ENCODE assay signal across 1 cellular context in the genomic region with DNA sequence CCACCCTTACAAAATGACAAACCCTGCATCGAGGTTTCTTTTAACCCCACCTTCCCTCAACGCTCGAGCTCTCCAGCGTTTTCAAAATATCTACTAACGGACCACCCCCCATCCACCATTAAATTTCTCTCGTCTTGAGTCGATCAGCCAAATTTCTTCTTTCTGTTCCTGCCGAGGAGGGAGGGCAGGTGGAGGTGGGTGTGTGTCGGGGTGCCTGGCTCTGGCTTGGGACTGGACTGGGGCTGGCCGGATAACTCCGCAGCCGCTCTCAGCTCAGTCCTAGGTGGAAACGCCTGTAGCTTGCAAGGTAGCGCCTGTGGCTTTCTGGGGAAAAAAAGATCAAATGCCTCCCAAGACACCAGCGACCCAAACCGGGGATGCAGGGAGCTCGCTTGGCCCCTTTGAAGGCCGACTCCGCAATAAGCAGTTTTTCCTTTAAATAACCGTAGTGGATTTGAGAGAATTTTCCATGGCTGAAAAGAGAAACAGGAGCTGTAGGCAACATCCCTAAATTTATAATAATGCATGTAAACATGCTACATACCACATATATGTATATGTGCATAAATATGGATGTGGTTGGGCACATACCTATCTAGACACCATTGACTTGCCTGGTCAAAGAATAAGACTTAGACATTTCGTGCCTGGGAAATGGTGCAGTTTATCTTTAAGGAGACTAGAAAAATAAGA.
TF ChIP-seq lines count a peak whose summit lies in the region.

No MANE protein-coding gene starts in this region.

TF ChIP-seq in GM12878, 131 proteins besides CTCF, POLR2A, EP300 and RAD21:
- TF ChIP-seq, protein P1, sequence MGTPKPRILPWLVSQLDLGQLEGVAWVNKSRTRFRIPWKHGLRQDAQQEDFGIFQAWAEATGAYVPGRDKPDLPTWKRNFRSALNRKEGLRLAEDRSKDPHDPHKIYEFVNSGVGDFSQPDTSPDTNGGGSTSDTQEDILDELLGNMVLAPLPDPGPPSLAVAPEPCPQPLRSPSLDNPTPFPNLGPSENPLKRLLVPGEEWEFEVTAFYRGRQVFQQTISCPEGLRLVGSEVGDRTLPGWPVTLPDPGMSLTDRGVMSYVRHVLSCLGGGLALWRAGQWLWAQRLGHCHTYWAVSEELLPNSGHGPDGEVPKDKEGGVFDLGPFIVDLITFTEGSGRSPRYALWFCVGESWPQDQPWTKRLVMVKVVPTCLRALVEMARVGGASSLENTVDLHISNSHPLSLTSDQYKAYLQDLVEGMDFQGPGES (IDR thresholded peaks at IDR 0.05) = no peak
- TF ChIP-seq EZH2 (IDR thresholded peaks at IDR 0.05; ENCODE audit: borderline replicate concordance, control insufficient read depth, low read depth, low read length) = 0 out of 2 replicates have a peak, but pooled peaks have one; percentile 65
